ENCODE assay signal across 8 cellular contexts in genomic region chr1:51235611-51236547, GRCh38. TPM values are rescaled to one million over a fixed set of nuclear protein-coding genes. Genes with fewer than 3 reads are reported as not detected.
A peak's percentile ranks its signal among the peaks of the same experiment; 100 is the strongest.
DNase-seq lines count a peak whose midpoint lies in the region; ATAC-seq, FAIRE-seq and TF ChIP-seq lines count a peak whose summit lies in the region.

Gene RNF11 (plus strand): TSS chr1:51236273. CDS start chr1:51236757, 484 bp downstream.

- no peaks in the 10 kb centered on the region for H3K9me1 ChIP-seq in keratinocyte (ENCODE audit: control insufficient read depth, extremely low read depth, insufficient read depth, low read length)

- no peaks in the 10 kb centered on the region for H3K9me3 ChIP-seq in keratinocyte (ENCODE audit: control insufficient read depth, low read depth, low read length)

- no peak for FAIRE-seq in keratinocyte (lab: Jason Lieb, UNC)

- H2AFZ ChIP-seq in keratinocyte (ENCODE audit: control insufficient read depth, low read length), result peak within 1 kb of the TSS; percentile 99

- ATAC-seq in GM19025 (IDR thresholded peaks at IDR 0.05; ENCODE audit: low read depth, unreplicated experiment) (peak; percentile 84), HG03280 (IDR thresholded peaks at IDR 0.05; ENCODE audit: unreplicated experiment) (peak; percentile 84)

- peak within 1 kb of the TSS; percentile 92 for H3K27ac ChIP-seq in keratinocyte (ENCODE audit: control insufficient read depth, insufficient read depth, low read length)

- dilution Hi-C loops in keratinocyte (cut with MboI; ENCODE audit: extremely low pct_ligation_motif_present, low sequenced_read_pairs), result no loop called here

- no peaks in the 10 kb centered on the region for H3K27me3 ChIP-seq in keratinocyte (ENCODE audit: control insufficient read depth, extremely low read depth, insufficient read depth, low read length)

- H4K20me1 ChIP-seq in keratinocyte (ENCODE audit: control insufficient read depth, extremely low read depth, insufficient read depth, low read length), result no peaks in the 10 kb centered on the region

- peak within 1 kb of the TSS; percentile 100 for H3K4me2 ChIP-seq in keratinocyte (ENCODE audit: control insufficient read depth, extremely low read depth, insufficient read depth, low read depth, low read length)

- H3K4me3 ChIP-seq in AG09309 (ENCODE audit: control insufficient read depth, low read depth, low read length) (peak within 1 kb of the TSS; percentile 87), keratinocyte (ENCODE audit: control insufficient read depth in 2 of 3, extremely low read depth in 1 of 3, insufficient read depth in 2 of 3, low read depth in 1 of 3, low read length in 3 of 3) (peak within 1 kb of the TSS; percentile 65 to 88 (median 87))

- no peak for TF ChIP-seq CTCF in AG09309 (IDR thresholded peaks at IDR 0.05; ENCODE audit: control insufficient read depth, insufficient read depth, low read depth, low read length, missing control alignments)
- no peak for TF ChIP-seq CTCF in keratinocyte (optimal IDR thresholded peaks at IDR 0.05 in 1 of 3, IDR thresholded peaks at IDR 0.05 in 1 of 3, conservative IDR thresholded peaks at IDR 0.05 in 1 of 3; ENCODE audit: extremely low read depth in 1 of 3, insufficient read depth in 2 of 3, low read length in 3 of 3)

- peak within 1 kb of the TSS; percentile 94 for H3K9ac ChIP-seq in keratinocyte (ENCODE audit: control insufficient read depth, extremely low read depth, insufficient read depth, low read length)

- H3K4me1 ChIP-seq in keratinocyte (ENCODE audit: control insufficient read depth, extremely low read depth, insufficient read depth, low read length), result peaks cover 25% of the 10 kb centered on the region

- peaks cover 0 to 3% of the 10 kb centered on the region in 2 experiments for H3K36me3 ChIP-seq in keratinocyte (ENCODE audit: control insufficient read depth in 2 of 2, extremely low read depth in 1 of 2, insufficient read depth in 2 of 2, low read length in 2 of 2)

- DNase-seq in AG09309 (ENCODE audit: low read depth) (peak; percentile 46), NCI-H345 treated with DMSO at 0.1 percent for 48 hours (lab: John Stamatoyannopoulos, UW; ENCODE audit: unreplicated experiment) (peak; percentile 83), cerebellar cortex (ENCODE audit: low spot score) (peak; percentile 90), keratinocyte (ENCODE audit: low read depth, low spot score) (peak; percentile 41)
- DNase-seq in activated CD4-positive, CD25-positive, alpha-beta regulatory T cell treated with anti-CD3 and anti-CD28 coated beads, Interleukin-2, amount 50 U/mL, for 72 hours, result peak; percentile 93
- DNase-seq in stimulated activated CD4-positive, alpha-beta T cell treated with anti-CD3 and anti-CD28 coated beads, Interleukin-12 subunit alpha, Interleukin-12 subunit beta, amount 100 ng/mL, for 48 hours (ENCODE audit: low read depth in 2 of 3, low spot score in 1 of 3), result peak; percentile 83 to 89 (median 85)

- H3K79me2 ChIP-seq in keratinocyte (ENCODE audit: control insufficient read depth, insufficient read depth, low read length), result peaks cover 45% of the 10 kb centered on the region

RNA-seq across cellular contexts. Expression of gene RNF11, which starts in this region (rescaled TPM):
- 104 to 138 TPM (median 113 TPM) in 3 replicates for polyA plus RNA-seq in keratinocyte
- polyA plus RNA-seq in keratinocyte (2011; ENCODE audit: low read depth), result 47.7 TPM
- polyA plus RNA-seq in keratinocyte (2011; cell fraction: cytosol; rRNA removed), result 119 and 232 TPM in 2 replicates
- polyA plus RNA-seq in keratinocyte (2011; cell fraction: nucleus; rRNA removed), result 50.6 and 56.0 TPM in 2 replicates
- polyA plus RNA-seq in keratinocyte (2012; ENCODE audit: low replicate concordance), result 86.9 and 103 TPM in 2 replicates
- polyA minus RNA-seq in keratinocyte, result 60.2 to 179 TPM (median 179 TPM) in 3 replicates
- polyA minus RNA-seq in keratinocyte (2011; cell fraction: cytosol; rRNA and poly(A)+ RNA removed), result 105 TPM
- polyA minus RNA-seq in keratinocyte (2011; cell fraction: nucleus; rRNA and poly(A)+ RNA removed), result 23.6 and 49.4 TPM in 2 replicates

Comparison
In these comparisons a context has a peak if more than half of its experiments do, and no peak if none do; other contexts are left out.
1. Peak in every context shown above with its lines: DNase-seq, ATAC-seq, H3K4me3 ChIP-seq and H3K27ac ChIP-seq.
2. DNase-seq: peak in every context shown above with its lines; median percentile 93 in activated CD4-positive, CD25-positive, alpha-beta regulatory T cell treated with anti-CD3 and anti-CD28 coated beads, Interleukin-2, amount 50 U/mL, for 72 hours; 90 in cerebellar cortex; 85 in stimulated activated CD4-positive, alpha-beta T cell treated with anti-CD3 and anti-CD28 coated beads, Interleukin-12 subunit alpha, Interleukin-12 subunit beta, amount 100 ng/mL, for 48 hours; 83 in NCI-H345 treated with DMSO at 0.1 percent for 48 hours; 46 in AG09309; 41 in keratinocyte.